29 cellular contexts compared by ENCODE assay signal in the genomic region with DNA sequence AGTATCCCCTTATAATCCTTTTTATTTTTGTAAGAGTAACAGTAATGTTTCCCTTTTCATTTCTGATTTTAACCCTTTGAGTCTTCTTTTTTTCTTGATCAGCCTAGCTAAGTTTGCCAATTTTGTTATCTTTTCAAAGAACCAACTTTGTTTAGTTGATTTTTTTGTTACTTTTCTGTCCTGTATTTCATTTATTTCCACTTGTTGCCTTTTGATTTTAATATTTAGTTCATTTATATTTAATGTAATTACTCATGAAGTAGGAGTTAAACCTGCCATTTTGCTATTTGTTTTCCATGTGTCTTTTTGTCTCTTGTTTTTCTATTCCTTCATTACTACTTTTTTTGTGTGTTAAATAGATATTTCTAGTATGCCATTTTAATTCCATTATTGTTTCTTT.
"Had no signal": no experiment of that assay in that cellular context is flagged by ENCODE, and none has a peak within 500 bp of the region (broad histone marks: within the 10 kb centered on the region; RNA-seq: fewer than 3 reads in every experiment).

No MANE protein-coding gene starts in this region.

- H3K27me3 ChIP-seq: neutrophil, right lobe of liver, sigmoid colon, spleen, suprapubic skin, testis, tibial artery, transverse colon, upper lobe of right lung, uterus had no signal

- H3K4me3 ChIP-seq: psoas muscle, right lobe of liver, sigmoid colon, smooth muscle cell, spleen, suprapubic skin, testis, tibial artery, transverse colon, upper lobe of right lung, uterus had no signal

- DNase-seq: naive thymus-derived CD8-positive, alpha-beta T cell; nephron progenitor cell; nucleus accumbens; posterior cingulate gyrus; psoas muscle; right cardiac atrium; right lobe of liver; sigmoid colon; spleen; stimulated activated CD4-positive, alpha-beta T cell treated with anti-CD3 and anti-CD28 coated beads, Interleukin-12 subunit alpha, Interleukin-12 subunit beta, amount 100 ng/mL, for 4 hours; stimulated activated CD4-positive, alpha-beta T cell treated with anti-CD3 and anti-CD28 coated beads, Interleukin-1b, Interleukin-23, amount 100 ng/mL, for 48 hours; stimulated activated CD4-positive, alpha-beta T cell treated with anti-CD3 and anti-CD28 coated beads, Interleukin-4, amount 100 ng/mL, for 1 hour; stimulated activated CD4-positive, alpha-beta T cell treated with anti-CD3 and anti-CD28 coated beads, Interleukin-4, amount 100 ng/mL, for 4 hours; stimulated activated CD8-positive, alpha-beta memory T cell treated with anti-CD3 and anti-CD28 coated beads, Interleukin-4, amount 100 ng/mL, for 48 hours; stimulated activated naive CD4-positive, alpha-beta T cell; stimulated activated naive CD8-positive, alpha-beta T cell treated with anti-CD3 and anti-CD28 coated beads, Interleukin-15, amount 100 ng/mL, for 72 hours; stimulated activated naive CD8-positive, alpha-beta T cell treated with anti-CD3 and anti-CD28 coated beads, Interleukin-15, Interleukin-2, amounts not matched to agents 100 U/mL and 50 U/mL, for 24 hours; substantia nigra; testis; tibial artery; transverse colon; upper lobe of right lung; uterus had no signal

- ATAC-seq: naive thymus-derived CD8-positive, alpha-beta T cell; natural killer cell treated with Interleukin-12 subunit alpha and Interleukin-12 subunit beta and Interleukin-15 and Interleukin-18, amount 100 ng/mL, for 72 hours; psoas muscle; right cardiac atrium; right lobe of liver; stimulated activated memory B cell treated with anti-CD40 and anti-IgM and Interleukin-4, amounts not matched to agents 10 μg/mL and 1 μg/mL and 100 μg/mL, for 72 hours; stimulated activated naive CD8-positive, alpha-beta T cell treated with anti-CD3 and anti-CD28 coated beads, Interleukin-15, amount 100 ng/mL, for 72 hours; stimulated activated naive CD8-positive, alpha-beta T cell treated with anti-CD3 and anti-CD28 coated beads, Interleukin-15, Interleukin-2, amounts not matched to agents 100 U/mL and 50 U/mL, for 24 hours; upper lobe of right lung had no signal

- H3K27ac ChIP-seq: neutrophil, parathyroid adenoma, psoas muscle, right lobe of liver, sigmoid colon, spleen, suprapubic skin, testis, transverse colon, upper lobe of right lung, uterus had no signal

- H3K9ac ChIP-seq: parathyroid adenoma had no signal

- H3K9me3 ChIP-seq: neutrophil, testis had no signal

- H3K36me3 ChIP-seq: right lobe of liver, uterus had no signal
